In the genomic region with DNA sequence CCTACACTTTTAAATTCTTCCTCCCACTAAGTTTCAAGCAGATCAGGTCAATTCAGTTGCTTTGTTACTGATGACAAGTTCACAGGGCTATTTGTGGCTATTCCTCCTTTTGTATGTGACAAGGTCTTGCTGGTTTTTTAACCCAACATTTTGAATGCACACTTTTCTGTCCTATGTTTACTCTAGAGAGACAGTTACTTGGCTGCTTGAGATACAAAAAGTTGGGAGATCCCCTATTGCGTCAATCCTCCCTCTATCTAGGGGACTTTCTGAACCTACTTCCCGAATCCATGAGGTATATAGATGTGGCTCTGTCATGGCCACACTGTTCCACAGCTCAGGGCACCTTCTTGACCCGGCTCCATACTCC, we compare ENCODE assay signal across 18 cellular contexts.
A peak's percentile ranks its signal among the peaks of the same experiment; 100 is the strongest.
DNase-seq lines count a peak whose midpoint lies in the region; ATAC-seq and TF ChIP-seq lines count a peak whose summit lies in the region.
"Had no signal": no experiment of that assay in that cellular context is flagged by ENCODE, and none has a peak within 500 bp of the region (broad histone marks: within the 10 kb centered on the region; RNA-seq: fewer than 3 reads in every experiment).

No MANE protein-coding gene starts in this region.

- no peaks in the 10 kb centered on the region for H3K27me3 ChIP-seq in Karpas-422 (ENCODE audit: low read length)
- H3K27me3 ChIP-seq: adrenal gland, upper lobe of left lung had no signal

- no peaks in the 10 kb centered on the region for H3K9me3 ChIP-seq in Karpas-422 (ENCODE audit: low read length)
- H3K9me3 ChIP-seq: adrenal gland, upper lobe of left lung had no signal

- no peak for DNase-seq in Karpas-422
- no peak for DNase-seq in HT-29 (ENCODE audit: low spot score)
- DNase-seq in AML-193 (lab: John Stamatoyannopoulos, UW): no peak
- no peak for DNase-seq in stimulated activated CD4-positive, alpha-beta T cell treated with anti-CD3 and anti-CD28 coated beads, Interleukin-2, amount 100 ng/mL, for 48 hours
- DNase-seq: activated CD4-positive, alpha-beta T cell treated with anti-CD3 and anti-CD28 coated beads, Interleukin-2, amount 50 U/mL, for 4 hours; adrenal gland; GM23248; Kasumi-1; kidney glomerular epithelial cell; NCI-H1694 treated with DMSO at 0.1 percent for 48 hours; NCI-H774; upper lobe of left lung had no signal

- TF ChIP-seq POLR2A in GM18505 (IDR thresholded peaks at IDR 0.05; ENCODE audit: borderline replicate concordance, extremely low read depth, insufficient read depth, insufficient read length): no peak

- no peak overlapping the region for H3K4me2 ChIP-seq in Karpas-422 (ENCODE audit: low read depth, low read length, poor library complexity, severe bottlenecking)

- no peaks in the 10 kb centered on the region for H3K9me2 ChIP-seq in Karpas-422 (replicated peaks; ENCODE audit: insufficient read depth, low read length)

- H3K79me2 ChIP-seq in Karpas-422 (ENCODE audit: low read length): no peaks in the 10 kb centered on the region

- H3K4me1 ChIP-seq in Karpas-422 (ENCODE audit: low read length): no peaks in the 10 kb centered on the region
- H3K4me1 ChIP-seq: adrenal gland, upper lobe of left lung had no signal

- no peak overlapping the region for H2AFZ ChIP-seq in Karpas-422 (ENCODE audit: low read length)
- H2AFZ ChIP-seq: GM23248 had no signal

- H3K27ac ChIP-seq in Karpas-422 (ENCODE audit: low read length): no peak overlapping the region
- H3K27ac ChIP-seq: adrenal gland, GM23248, HL-60, upper lobe of left lung had no signal

- H3K36me3 ChIP-seq in Karpas-422 (ENCODE audit: insufficient read depth, low read length): no peaks in the 10 kb centered on the region
- H3K36me3 ChIP-seq: adrenal gland, upper lobe of left lung had no signal

- no peak overlapping the region for H3K4me3 ChIP-seq in Karpas-422 (ENCODE audit: low read length)
- H3K4me3 ChIP-seq: adrenal gland, GM23248, upper lobe of left lung had no signal

- H3K9ac ChIP-seq in Karpas-422 (ENCODE audit: low read length): no peak overlapping the region
- H3K9ac ChIP-seq: GM23248 had no signal

- ATAC-seq in GM18505 (IDR thresholded peaks at IDR 0.05; ENCODE audit: unreplicated experiment) (peak; percentile 75), GM19468 (IDR thresholded peaks at IDR 0.05; ENCODE audit: extremely low read depth, unreplicated experiment) (peak; percentile 18), HG02798 (IDR thresholded peaks at IDR 0.05; ENCODE audit: poor library complexity, unreplicated experiment) (peak; percentile 80), HG03469 (IDR thresholded peaks at IDR 0.05; ENCODE audit: unreplicated experiment) (peak; percentile 45)
- ATAC-seq: Right ventricle myocardium inferior had no signal

- H4K20me1 ChIP-seq in Karpas-422 (ENCODE audit: insufficient read depth, low read depth, low read length): no peaks in the 10 kb centered on the region

Comparison
In these comparisons a context has a peak if more than half of its experiments do, and no peak if none do; other contexts are left out.
1. ATAC-seq: peak in every context shown above with its lines; median percentile 80 in HG02798; 75 in GM18505; 45 in HG03469; 18 in GM19468.